23 cellular contexts compared by ENCODE assay signal in the genomic region with DNA sequence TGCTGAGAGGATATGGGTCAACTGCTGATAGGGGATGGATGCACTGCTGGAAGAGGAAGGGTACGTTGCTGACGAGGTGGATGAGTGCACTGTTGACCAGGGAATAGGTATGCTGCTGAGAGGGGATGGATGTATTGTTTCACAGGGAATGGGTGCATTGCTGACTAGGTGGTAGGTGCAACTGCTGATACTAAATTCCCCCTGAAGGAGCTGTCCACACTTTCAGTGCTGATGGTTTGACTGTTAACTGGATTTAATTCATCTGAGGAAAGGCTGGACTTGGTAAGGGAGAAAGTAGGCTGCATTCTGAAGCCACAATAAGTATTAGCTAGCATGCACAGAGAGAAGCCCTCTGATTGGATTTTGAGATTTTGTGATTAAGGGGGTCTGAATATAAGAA.
"Had no signal": no experiment of that assay in that cellular context is flagged by ENCODE, and none has a peak within 500 bp of the region (broad histone marks: within the 10 kb centered on the region; RNA-seq: fewer than 3 reads in every experiment).

No MANE protein-coding gene starts in this region.

- FAIRE-seq: kidney had no signal

- H3K27me3 Mint-ChIP-seq: activated B cell treated with CpG ODN at 0.5 μM for 24 hours; activated CD4-positive, alpha-beta memory T cell treated with anti-CD3 and anti-CD28 coated beads, Interleukin-2, amount 10 ng/mL, durations not matched to agents 7 days and 5 days; activated CD8-positive, alpha-beta memory T cell treated with anti-CD3 and anti-CD28 coated beads, Interleukin-2, amount 10 ng/mL, durations not matched to agents 7 days and 5 days; activated naive CD8-positive, alpha-beta T cell treated with anti-CD3 and anti-CD28 coated beads, Interleukin-2, amount 10 ng/mL, durations not matched to agents 7 days and 5 days; brain; memory B cell; naive thymus-derived CD8-positive, alpha-beta T cell had no signal

- H3K4me3 Mint-ChIP-seq: activated B cell treated with CpG ODN at 0.5 μM for 24 hours; activated CD4-positive, alpha-beta memory T cell treated with anti-CD3 and anti-CD28 coated beads, Interleukin-2, amount 10 ng/mL, durations not matched to agents 7 days and 5 days; activated CD8-positive, alpha-beta memory T cell treated with anti-CD3 and anti-CD28 coated beads, Interleukin-2, amount 10 ng/mL, durations not matched to agents 7 days and 5 days; activated naive CD8-positive, alpha-beta T cell treated with anti-CD3 and anti-CD28 coated beads, Interleukin-2, amount 10 ng/mL, durations not matched to agents 7 days and 5 days; brain; memory B cell; naive thymus-derived CD8-positive, alpha-beta T cell; stimulated activated effector memory CD8-positive, alpha-beta T cell treated with anti-CD3 and anti-CD28 coated beads, Interleukin-12 subunit alpha, Interleukin-12 subunit beta, amount 100 ng/mL, for 72 hours had no signal

- H3K4me1 ChIP-seq: foreskin keratinocyte, left lung, parathyroid adenoma, sigmoid colon, testis, upper lobe of right lung had no signal

- H3K27ac ChIP-seq: foreskin keratinocyte, left lung, parathyroid adenoma, sigmoid colon, testis, upper lobe of right lung had no signal

- H3K27me3 ChIP-seq: foreskin keratinocyte, left lung, sigmoid colon, testis, upper lobe of right lung had no signal

- DNase-seq: activated B cell treated with CpG ODN at 0.5 μM for 24 hours; activated CD4-positive, alpha-beta memory T cell treated with anti-CD3 and anti-CD28 coated beads, Interleukin-2, amount 10 ng/mL, durations not matched to agents 7 days and 5 days; activated CD4-positive, alpha-beta T cell treated with anti-CD3 and anti-CD28 coated beads for 48 hours; activated CD8-positive, alpha-beta memory T cell treated with anti-CD3 and anti-CD28 coated beads, Interleukin-2, amount 10 ng/mL, durations not matched to agents 7 days and 5 days; activated naive CD4-positive, alpha-beta T cell treated with Interleukin-2 at 50 U/mL for 16 hours; activated naive CD8-positive, alpha-beta T cell treated with anti-CD3 and anti-CD28 coated beads, Interleukin-2, amount 10 ng/mL, durations not matched to agents 7 days and 5 days; activated T-cell treated with anti-CD3 and anti-CD28 coated beads, Interleukin-2, amount 50 U/mL, for 1 hour; amygdala; caudate nucleus; foreskin keratinocyte; hippocampal formation; kidney; left lung; naive thymus-derived CD8-positive, alpha-beta T cell; sigmoid colon; stimulated activated CD4-positive, alpha-beta T cell treated with anti-CD3 and anti-CD28 coated beads, Interleukin-4, amount 100 ng/mL, for 24 hours; testis; upper lobe of right lung had no signal

- H3K36me3 Mint-ChIP-seq: activated CD8-positive, alpha-beta memory T cell treated with anti-CD3 and anti-CD28 coated beads, Interleukin-2, amount 10 ng/mL, durations not matched to agents 7 days and 5 days; activated naive CD8-positive, alpha-beta T cell treated with anti-CD3 and anti-CD28 coated beads, Interleukin-2, amount 10 ng/mL, durations not matched to agents 7 days and 5 days; brain; memory B cell; naive thymus-derived CD8-positive, alpha-beta T cell; stimulated activated effector memory CD8-positive, alpha-beta T cell treated with anti-CD3 and anti-CD28 coated beads, Interleukin-12 subunit alpha, Interleukin-12 subunit beta, amount 100 ng/mL, for 72 hours had no signal

- H3K9ac ChIP-seq: parathyroid adenoma had no signal

- H3K4me1 Mint-ChIP-seq: activated B cell treated with CpG ODN at 0.5 μM for 24 hours; activated CD4-positive, alpha-beta memory T cell treated with anti-CD3 and anti-CD28 coated beads, Interleukin-2, amount 10 ng/mL, durations not matched to agents 7 days and 5 days; activated CD8-positive, alpha-beta memory T cell treated with anti-CD3 and anti-CD28 coated beads, Interleukin-2, amount 10 ng/mL, durations not matched to agents 7 days and 5 days; activated naive CD8-positive, alpha-beta T cell treated with anti-CD3 and anti-CD28 coated beads, Interleukin-2, amount 10 ng/mL, durations not matched to agents 7 days and 5 days; memory B cell; naive thymus-derived CD8-positive, alpha-beta T cell; stimulated activated effector memory CD8-positive, alpha-beta T cell treated with anti-CD3 and anti-CD28 coated beads, Interleukin-12 subunit alpha, Interleukin-12 subunit beta, amount 100 ng/mL, for 72 hours had no signal

- H3K4me3 ChIP-seq: left lung, sigmoid colon, testis, upper lobe of right lung had no signal

- H3K9me3 ChIP-seq: testis, upper lobe of right lung had no signal

- H3K79me2 ChIP-seq: parathyroid adenoma had no signal

- H2AFZ ChIP-seq: parathyroid adenoma had no signal

- H3K36me3 ChIP-seq: left lung, sigmoid colon, upper lobe of right lung had no signal

- H3K27ac Mint-ChIP-seq: activated B cell treated with CpG ODN at 0.5 μM for 24 hours; activated CD4-positive, alpha-beta memory T cell treated with anti-CD3 and anti-CD28 coated beads, Interleukin-2, amount 10 ng/mL, durations not matched to agents 7 days and 5 days; activated CD8-positive, alpha-beta memory T cell treated with anti-CD3 and anti-CD28 coated beads, Interleukin-2, amount 10 ng/mL, durations not matched to agents 7 days and 5 days; activated naive CD8-positive, alpha-beta T cell treated with anti-CD3 and anti-CD28 coated beads, Interleukin-2, amount 10 ng/mL, durations not matched to agents 7 days and 5 days; activated T-helper 2 cell treated with anti-CD3 and anti-CD28 coated beads, Interferon-gamma antibody, Interleukin-2, Interleukin-4, amounts not matched to agents 10 μg/mL and 5 μg/mL and 100 μg/mL, durations not matched to agents 14 hours and 24 hours and 36 hours; memory B cell; naive thymus-derived CD8-positive, alpha-beta T cell; stimulated activated effector memory CD8-positive, alpha-beta T cell treated with anti-CD3 and anti-CD28 coated beads, Interleukin-12 subunit alpha, Interleukin-12 subunit beta, amount 100 ng/mL, for 72 hours had no signal

- ATAC-seq: activated CD8-positive, alpha-beta memory T cell treated with anti-CD3 and anti-CD28 coated beads, Interleukin-2, amount 10 ng/mL, durations not matched to agents 7 days and 5 days; foreskin keratinocyte; left lung; naive thymus-derived CD8-positive, alpha-beta T cell; stimulated activated effector memory CD8-positive, alpha-beta T cell treated with anti-CD3 and anti-CD28 coated beads, Interleukin-12 subunit alpha, Interleukin-12 subunit beta, amount 100 ng/mL, for 72 hours; upper lobe of right lung had no signal
